In the genomic region with DNA sequence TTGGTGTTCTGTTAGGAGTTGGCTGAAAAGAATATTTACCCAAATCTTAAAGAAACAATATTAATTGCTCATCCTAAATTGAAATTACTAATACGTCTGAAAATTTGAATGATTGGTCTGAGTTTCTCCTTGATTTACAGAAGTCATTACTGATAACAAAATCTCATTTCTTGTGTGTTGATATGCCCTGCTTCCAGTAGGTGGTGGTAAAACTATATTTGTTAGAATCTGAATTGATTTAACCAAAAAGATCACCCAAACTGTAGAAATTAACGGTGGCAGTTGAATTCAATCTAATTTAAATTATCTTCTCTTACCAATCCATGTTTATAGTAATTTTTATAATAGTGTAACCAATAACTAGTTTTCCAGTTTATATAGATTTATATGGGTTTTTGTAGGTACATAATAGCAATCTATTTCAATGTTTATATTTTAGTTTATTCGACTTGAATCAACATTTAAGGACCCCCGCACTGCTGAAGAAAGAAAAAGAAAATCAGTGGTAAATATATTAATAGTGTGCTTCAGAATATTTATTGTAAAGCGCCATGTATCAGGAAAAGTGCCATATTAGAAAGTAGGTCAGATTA, we compare ENCODE assay signal across 8 cellular contexts. TPM values are rescaled to one million over a fixed set of nuclear protein-coding genes. Genes with fewer than 3 reads are reported as not detected.
A peak's percentile ranks its signal among the peaks of the same experiment; 100 is the strongest.
DNase-seq lines count a peak whose midpoint lies in the region; ATAC-seq, FAIRE-seq and TF ChIP-seq lines count a peak whose summit lies in the region.

No MANE protein-coding gene starts in this region.

- H3K27me3 ChIP-seq in upper lobe of left lung: no peaks in the 10 kb centered on the region

- FAIRE-seq in GM18507 (lab: Jason Lieb, UNC): peak; percentile 51

- in situ Hi-C loops in SK-MEL-5 (cut with HindIII; ENCODE audit: low pct_unique_long_range_greater_than_20kb, low sequenced_read_pairs): no loop called here

- H3K4me1 ChIP-seq in upper lobe of left lung: no peaks in the 10 kb centered on the region

- 68 to 74% methylated on average over 5 of the region's 5 CpGs for WGBS in upper lobe of left lung, 2 donors

- H3K9me3 ChIP-seq in upper lobe of left lung: no peaks in the 10 kb centered on the region

- TF ChIP-seq EP300 in upper lobe of left lung (IDR thresholded peaks at IDR 0.05): no peak

- ATAC-seq in upper lobe of left lung (ENCODE audit: low FRiP score in 2 of 2): no peak

- TF ChIP-seq POLR2A in upper lobe of left lung (IDR thresholded peaks at IDR 0.05): no peak

- H3K36me3 ChIP-seq in upper lobe of left lung: peaks cover 9 to 78% (median 38%) of the 10 kb centered on the region in 4 donors

- DNase-seq in AG08395 (ENCODE audit: low spot score): peak; percentile 52
- no peak for DNase-seq in GM18507 (ENCODE audit: extremely low spot score, insufficient read length, low read depth)
- peak; percentile 64 for DNase-seq in SK-MEL-5 (ENCODE audit: low read depth, low spot score)
- DNase-seq in germinal center (ENCODE audit: low spot score): peak; percentile 57
- DNase-seq in upper lobe of left lung: no peak
- no peak for DNase-seq in activated T-cell treated with anti-CD3 and anti-CD28 coated beads for 4 hours
- DNase-seq in stimulated activated CD4-positive, alpha-beta T cell treated with anti-CD3 and anti-CD28 coated beads, Interleukin-1b, Interleukin-23, amount 100 ng/mL, for 48 hours: no peak
- DNase-seq in activated naive CD4-positive, alpha-beta T cell (lab: John Stamatoyannopoulos, UW): no peak

- no peak overlapping the region for H3K4me3 ChIP-seq in upper lobe of left lung

- H3K27ac ChIP-seq in upper lobe of left lung: no peak overlapping the region

- peak in 5 of 6 experiments; percentile 29 to 63 (median 51) for TF ChIP-seq CTCF in upper lobe of left lung (IDR thresholded peaks at IDR 0.05)

RNA-seq across cellular contexts. Expression of gene PAPOLG, which starts 38.3 kb away (rescaled TPM):
- 18.2 and 19.6 TPM in 2 replicates for total RNA-seq in SK-MEL-5 (2014; rRNA removed; shearing (Covaris generic))
- 9.0 and 9.7 TPM in 2 replicates for polyA plus RNA-seq in SK-MEL-5 (2015; cell fraction: cytosol; rRNA removed)
- 25.5 and 31.3 TPM in 2 replicates for polyA plus RNA-seq in SK-MEL-5 (2015; cell fraction: nucleus; rRNA removed)
- 10 to 100 TPM in 5 of 6 donors, 1 to 10 TPM in 1; 9.6 to 23.0 (median 12.8) TPM for total RNA-seq in upper lobe of left lung

Comparison
In these comparisons a context has a peak if more than half of its experiments do, and no peak if none do; other contexts are left out.
1. DNase-seq: peak in AG08395 (single experiment), SK-MEL-5 (single experiment) and germinal center (single experiment); none in GM18507 (single experiment), upper lobe of left lung (0 of 2), activated T-cell treated with anti-CD3 and anti-CD28 coated beads for 4 hours (single experiment), stimulated activated CD4-positive, alpha-beta T cell treated with anti-CD3 and anti-CD28 coated beads, Interleukin-1b, Interleukin-23, amount 100 ng/mL, for 48 hours (single experiment) and activated naive CD4-positive, alpha-beta T cell (0 of 4).